ENCODE assay signal across 32 cellular contexts in genomic region chr5:180553530-180553929, GRCh38. TPM values are rescaled to one million over a fixed set of nuclear protein-coding genes. Genes with fewer than 3 reads are reported as not detected.
DNase-seq lines count a peak whose midpoint lies in the region; ATAC-seq and TF ChIP-seq lines count a peak whose summit lies in the region.
"Had no signal": no experiment of that assay in that cellular context is flagged by ENCODE, and none has a peak within 500 bp of the region (broad histone marks: within the 10 kb centered on the region; RNA-seq: fewer than 3 reads in every experiment).

No MANE protein-coding gene starts in this region.

- H3K79me2 ChIP-seq in smooth muscle cell (ENCODE audit: low read depth) = peaks cover 41% of the 10 kb centered on the region

- WGBS in smooth muscle cell (ENCODE audit: low lambda C conversion rate) = 98% methylated on average over 3 of the region's 3 CpGs

- H3F3A ChIP-seq in smooth muscle cell (ENCODE audit: low read depth) = peaks cover 22% of the 10 kb centered on the region

- POLR2A ChIA-PET in activated CD4-positive, alpha-beta T cell treated with anti-CD3 and anti-CD28 coated beads, Interleukin-2, amount 10 ng/mL, durations not matched to agents 7 days and 5 days (lab: Charles Lee) = no interaction called here

- no peak overlapping the region for H3K4me3 Mint-ChIP-seq in activated CD4-positive, alpha-beta T cell treated with anti-CD3 and anti-CD28 coated beads, Interleukin-2, amount 10 ng/mL, durations not matched to agents 7 days and 5 days
- H3K4me3 Mint-ChIP-seq: activated naive CD4-positive, alpha-beta T cell treated with anti-CD3 and anti-CD28 coated beads, Interleukin-2, amount 10 ng/mL, durations not matched to agents 7 days and 5 days; H9; IgD-negative memory B cell had no signal

- H3K4me1 ChIP-seq in smooth muscle cell (ENCODE audit: low read depth) = no peaks in the 10 kb centered on the region
- H3K4me1 ChIP-seq: esophagus muscularis mucosa, right lobe of liver had no signal

- peak overlapping the region; percentile 24 for H3K27ac ChIP-seq in smooth muscle cell (ENCODE audit: low read depth)
- H3K27ac ChIP-seq: cardiac muscle cell, esophagus muscularis mucosa, right lobe of liver, WERI-Rb-1 had no signal

- ATAC-seq in SK-N-SH treated with all-trans-retinoic acid at 6 μM for 48 hours = no peak
- ATAC-seq in GM18511 (IDR thresholded peaks at IDR 0.05; ENCODE audit: unreplicated experiment) = no peak
- ATAC-seq: left cardiac atrium, right lobe of liver had no signal

- H3K27ac Mint-ChIP-seq in activated CD4-positive, alpha-beta T cell treated with anti-CD3 and anti-CD28 coated beads, Interleukin-2, amount 10 ng/mL, durations not matched to agents 7 days and 5 days = peak overlapping the region; percentile 1
- H3K27ac Mint-ChIP-seq: activated naive CD4-positive, alpha-beta T cell treated with anti-CD3 and anti-CD28 coated beads, Interleukin-2, amount 10 ng/mL, durations not matched to agents 7 days and 5 days; IgD-negative memory B cell had no signal

- peaks cover 75% of the 10 kb centered on the region for H4K20me1 ChIP-seq in smooth muscle cell (ENCODE audit: low read depth)

- no peak overlapping the region for H3K4me3 ChIP-seq in smooth muscle cell
- H3K4me3 ChIP-seq: cardiac muscle cell, esophagus muscularis mucosa, right lobe of liver had no signal

- no peaks in the 10 kb centered on the region for H3K27me3 ChIP-seq in smooth muscle cell (ENCODE audit: low read depth)
- H3K27me3 ChIP-seq: cardiac muscle cell, esophagus muscularis mucosa, right lobe of liver had no signal

- peaks cover 13% of the 10 kb centered on the region for H3K36me3 ChIP-seq in smooth muscle cell (ENCODE audit: low read depth)

- no peak for DNase-seq in activated CD4-positive, alpha-beta T cell treated with anti-CD3 and anti-CD28 coated beads, Interleukin-2, amount 10 ng/mL, durations not matched to agents 7 days and 5 days
- no peak for DNase-seq in activated CD4-positive, alpha-beta T cell treated with anti-CD3 and anti-CD28 coated beads for 1 hour
- DNase-seq in dedifferentiated amniotic fluid mesenchymal stem cell (ENCODE audit: extremely low spot score) (peak; percentile 22), smooth muscle cell (lab: John Stamatoyannopoulos, UW; ENCODE audit: unreplicated experiment) (no peak), NCI-H69 (lab: John Stamatoyannopoulos, UW) (no peak), NCI-H345 treated with DMSO at 0.1 percent for 48 hours (lab: John Stamatoyannopoulos, UW; ENCODE audit: unreplicated experiment) (no peak)
- DNase-seq: activated CD4-positive, alpha-beta T cell treated with anti-CD3 and anti-CD28 coated beads, Interleukin-2, amount 50 U/mL, for 1 hour; activated naive CD4-positive, alpha-beta T cell treated with anti-CD3 and anti-CD28 coated beads, Interleukin-2, amount 10 ng/mL, durations not matched to agents 7 days and 5 days; anterior cingulate cortex; cortex of kidney; DMS 273 treated with DMSO at 0.1 percent for 48 hours; H9; left cardiac atrium; NCI-H1417; NCI-H2081; NCI-H226; NCI-H748 treated with DMSO at 0.1 percent for 48 hours; right lobe of liver; stimulated activated naive CD4-positive, alpha-beta T cell; WERI-Rb-1 had no signal

- no peak overlapping the region for H3K9ac ChIP-seq in smooth muscle cell (ENCODE audit: low read depth)

- H3K36me3 Mint-ChIP-seq in activated CD4-positive, alpha-beta T cell treated with anti-CD3 and anti-CD28 coated beads, Interleukin-2, amount 10 ng/mL, durations not matched to agents 7 days and 5 days (ENCODE audit: low read depth) = peaks cover 43% of the 10 kb centered on the region

- no peaks in the 10 kb centered on the region for H3K9me3 Mint-ChIP-seq in activated CD4-positive, alpha-beta T cell treated with anti-CD3 and anti-CD28 coated beads, Interleukin-2, amount 10 ng/mL, durations not matched to agents 7 days and 5 days
- H3K9me3 Mint-ChIP-seq: activated naive CD4-positive, alpha-beta T cell treated with anti-CD3 and anti-CD28 coated beads, Interleukin-2, amount 10 ng/mL, durations not matched to agents 7 days and 5 days; H9; IgD-negative memory B cell had no signal

- no peak overlapping the region for H2AFZ ChIP-seq in smooth muscle cell (ENCODE audit: low read depth)

- no peak overlapping the region for H3K4me2 ChIP-seq in smooth muscle cell

- no peaks in the 10 kb centered on the region for H3K9me3 ChIP-seq in smooth muscle cell (replicated peaks; ENCODE audit: low read depth)
- H3K9me3 ChIP-seq: esophagus muscularis mucosa, right lobe of liver had no signal

- no peak for TF ChIP-seq CTCF in smooth muscle cell (IDR thresholded peaks at IDR 0.05; ENCODE audit: borderline replicate concordance, insufficient read depth, poor library complexity, severe bottlenecking)

- CTCF ChIA-PET in activated CD4-positive, alpha-beta T cell treated with anti-CD3 and anti-CD28 coated beads, Interleukin-2, amount 10 ng/mL, durations not matched to agents 7 days and 5 days (lab: Charles Lee) = no interaction called here

- H3K27me3 Mint-ChIP-seq in activated CD4-positive, alpha-beta T cell treated with anti-CD3 and anti-CD28 coated beads, Interleukin-2, amount 10 ng/mL, durations not matched to agents 7 days and 5 days = no peaks in the 10 kb centered on the region
- H3K27me3 Mint-ChIP-seq: activated naive CD4-positive, alpha-beta T cell treated with anti-CD3 and anti-CD28 coated beads, Interleukin-2, amount 10 ng/mL, durations not matched to agents 7 days and 5 days; IgD-negative memory B cell had no signal

- peaks cover 14% of the 10 kb centered on the region for H3K4me1 Mint-ChIP-seq in activated CD4-positive, alpha-beta T cell treated with anti-CD3 and anti-CD28 coated beads, Interleukin-2, amount 10 ng/mL, durations not matched to agents 7 days and 5 days

TF ChIP-seq in SK-N-SH treated with all-trans-retinoic acid at 6 μM for 48 hours, 23 proteins besides CTCF, POLR2A, EP300 and RAD21 (continues in another document):
- TF ChIP-seq TCF4 (CRISPR knock-in tag; IDR thresholded peaks at IDR 0.05; ENCODE audit: borderline replicate concordance) = peak; percentile 84
- no peak for TF ChIP-seq ESRRG (CRISPR knock-in tag; IDR thresholded peaks at IDR 0.05)
- TF ChIP-seq ZNF70 (CRISPR knock-in tag; IDR thresholded peaks at IDR 0.05) = peak; percentile 90
- TF ChIP-seq TSHZ2 (CRISPR knock-in tag; IDR thresholded peaks at IDR 0.05) = peak; percentile 37; the same call in 1 of the 2 replicates
- no peak for TF ChIP-seq PATZ1 (CRISPR knock-in tag; IDR thresholded peaks at IDR 0.05; ENCODE audit: borderline replicate concordance)

RNA-seq across cellular contexts. Expression of gene SCGB3A1, which starts 37.8 kb away (rescaled TPM):
- total RNA-seq in activated CD4-positive, alpha-beta T cell treated with anti-CD3 and anti-CD28 coated beads, Interleukin-2, amount 10 ng/mL, durations not matched to agents 7 days and 5 days = not detected
- total RNA-seq in smooth muscle cell = not detected in 2 replicates
- 0.38 TPM in 1 of 2 replicates, not detected in the other for polyA plus RNA-seq in smooth muscle cell
- total RNA-seq: A172; cardiac muscle cell; frontal cortex; H9; left cardiac atrium; M059J; posterior vena cava; T-helper 2 cell treated with Interferon-gamma antibody and Interleukin-4, amounts not matched to agents 100 ng/mL and 5 ng/mL, for 36 hours; temporal lobe; urinary bladder had no signal
- polyA plus RNA-seq: IgD-negative memory B cell had no signal

RNA-seq across cellular contexts. Expression of gene CNOT6, which starts 59.4 kb away (rescaled TPM):
- total RNA-seq in activated CD4-positive, alpha-beta T cell treated with anti-CD3 and anti-CD28 coated beads, Interleukin-2, amount 10 ng/mL, durations not matched to agents 7 days and 5 days = 10 to 100 TPM; 38.3 to 44.8 TPM
- total RNA-seq in smooth muscle cell = 19.1 and 19.7 TPM in 2 replicates
- 6.2 and 6.6 TPM in 2 replicates for polyA plus RNA-seq in smooth muscle cell
